Comparison of ENCODE assay signal across 34 cellular contexts in genomic region chr10:29248156-29248555, GRCh38. TPM values are rescaled to one million over a fixed set of nuclear protein-coding genes. Genes with fewer than 3 reads are reported as not detected.
"Had no signal": no experiment of that assay in that cellular context is flagged by ENCODE, and none has a peak within 500 bp of the region (broad histone marks: within the 10 kb centered on the region; RNA-seq: fewer than 3 reads in every experiment).

No MANE protein-coding gene starts in this region.

- H3K27ac ChIP-seq: brain microvascular endothelial cell, esophagus muscularis mucosa, foreskin keratinocyte, gastrocnemius medialis, heart left ventricle had no signal

- H3K4me1 ChIP-seq: esophagus muscularis mucosa, foreskin keratinocyte, gastrocnemius medialis had no signal

- H3K27me3 ChIP-seq: brain microvascular endothelial cell, gastrocnemius medialis, heart left ventricle had no signal

- H3K4me3 ChIP-seq: esophagus muscularis mucosa, gastrocnemius medialis, heart left ventricle had no signal

- DNase-seq: activated CD4-positive, alpha-beta memory T cell treated with anti-CD3 and anti-CD28 coated beads for 36 hours; activated CD4-positive, alpha-beta T cell treated with anti-CD3 and anti-CD28 coated beads for 36 hours; activated CD4-positive, alpha-beta T cell treated with anti-CD3 and anti-CD28 coated beads, Interleukin-2, amount 10 ng/mL, durations not matched to agents 24 days and 14 days; activated CD4-positive, CD25-positive, alpha-beta regulatory T cell; activated CD4-positive, CD25-positive, alpha-beta regulatory T cell treated with anti-CD3 and anti-CD28 coated beads, Interleukin-2, amount 50 U/mL, for 72 hours; activated CD8-positive, alpha-beta memory T cell treated with anti-CD3 and anti-CD28 coated beads, Interleukin-2, amount 10 ng/mL, durations not matched to agents 7 days and 5 days; activated CD8-positive, alpha-beta memory T cell treated with anti-CD3 and anti-CD28 coated beads, Interleukin-2, amount 50 U/mL, for 4 hours; activated CD8-positive, alpha-beta T cell treated with anti-CD3 and anti-CD28 coated beads, Interleukin-2, amount 10 ng/mL, durations not matched to agents 7 days and 5 days; activated effector memory CD4-positive, alpha-beta T cell treated with anti-CD3 and anti-CD28 coated beads, Interleukin-2, amount 50 U/mL, for 16 hours; activated naive CD4-positive, alpha-beta T cell treated with anti-CD3 and anti-CD28 coated beads for 36 hours; activated naive CD8-positive, alpha-beta T cell treated with anti-CD3 and anti-CD28 coated beads for 36 hours; activated naive CD8-positive, alpha-beta T cell treated with anti-CD3 and anti-CD28 coated beads, Interleukin-2, amount 50 U/mL, for 24 hours; activated T-cell treated with anti-CD3 and anti-CD28 coated beads, Interleukin-2, amount 50 U/mL, for 1 hour; activated T-cell treated with anti-CD3 and anti-CD28 coated beads, Interleukin-2, amount 50 U/mL, for 48 hours; brain microvascular endothelial cell; cortex of kidney; dermis blood vessel endothelial cell; effector CD4-positive, alpha-beta T cell; effector memory CD8-positive, alpha-beta T cell; erythroblast; foreskin keratinocyte; gastrocnemius medialis; glutamatergic neuron; heart left ventricle; T-helper 2 cell had no signal

- H3K9me3 ChIP-seq: esophagus muscularis mucosa, gastrocnemius medialis, heart left ventricle had no signal

- ATAC-seq: activated CD4-positive, alpha-beta T cell treated with anti-CD3 and anti-CD28 coated beads for 36 hours; activated CD8-positive, alpha-beta memory T cell treated with anti-CD3 and anti-CD28 coated beads, Interleukin-2, amount 10 ng/mL, durations not matched to agents 7 days and 5 days; activated CD8-positive, alpha-beta T cell treated with anti-CD3 and anti-CD28 coated beads, Interleukin-2, amount 10 ng/mL, durations not matched to agents 7 days and 5 days; activated naive CD8-positive, alpha-beta T cell treated with anti-CD3 and anti-CD28 coated beads, Interleukin-2, amount 50 U/mL, for 24 hours; effector memory CD8-positive, alpha-beta T cell; foreskin keratinocyte; gastrocnemius medialis; heart left ventricle had no signal

- H3K36me3 ChIP-seq: brain microvascular endothelial cell, esophagus muscularis mucosa, gastrocnemius medialis, heart left ventricle had no signal

RNA-seq across cellular contexts. Expression of gene LYZL1, which starts 40.7 kb away (rescaled TPM):
- total RNA-seq: activated CD4-positive, alpha-beta memory T cell treated with anti-CD3 and anti-CD28 coated beads for 36 hours; activated CD4-positive, alpha-beta T cell treated with anti-CD3 and anti-CD28 coated beads for 36 hours; activated CD4-positive, alpha-beta T cell treated with anti-CD3 and anti-CD28 coated beads, Interleukin-2, amount 10 ng/mL, durations not matched to agents 24 days and 14 days; activated CD8-positive, alpha-beta memory T cell treated with anti-CD3 and anti-CD28 coated beads for 36 hours; activated CD8-positive, alpha-beta memory T cell treated with anti-CD3 and anti-CD28 coated beads, Interleukin-2, amount 10 ng/mL, durations not matched to agents 7 days and 5 days; activated CD8-positive, alpha-beta T cell treated with anti-CD3 and anti-CD28 coated beads, Interleukin-2, amount 10 ng/mL, durations not matched to agents 7 days and 5 days; activated naive CD4-positive, alpha-beta T cell treated with anti-CD3 and anti-CD28 coated beads for 36 hours; activated naive CD8-positive, alpha-beta T cell treated with anti-CD3 and anti-CD28 coated beads for 36 hours; activated T-helper 1 cell treated with anti-CD3 and anti-CD28 coated beads, Interleukin-12 subunit alpha, Interleukin-12 subunit beta, Interleukin-2, Interleukin-4 antibody, amounts not matched to agents 30 ng/mL and 10 ng/mL and 1 ng/mL, durations not matched to agents 14 hours and 24 hours and 36 hours; activated T-helper 2 cell treated with anti-CD3 and anti-CD28 coated beads, Interferon-gamma antibody, Interleukin-2, Interleukin-4, amounts not matched to agents 10 μg/mL and 5 μg/mL and 100 μg/mL, durations not matched to agents 14 hours and 24 hours and 36 hours; astrocyte; bronchial epithelial cell; cardiac septum; chondrocyte; dermis blood vessel endothelial cell; esophagus muscularis mucosa; foreskin keratinocyte; gastrocnemius medialis; heart left ventricle; T-helper 1 cell treated with Interleukin-12 subunit alpha and Interleukin-12 subunit beta and Interleukin-4 antibody, amounts not matched to agents 30 ng/mL and 1 ng/mL, for 36 hours had no signal
- polyA plus RNA-seq: foreskin keratinocyte, heart left ventricle had no signal
